In the genomic region with DNA sequence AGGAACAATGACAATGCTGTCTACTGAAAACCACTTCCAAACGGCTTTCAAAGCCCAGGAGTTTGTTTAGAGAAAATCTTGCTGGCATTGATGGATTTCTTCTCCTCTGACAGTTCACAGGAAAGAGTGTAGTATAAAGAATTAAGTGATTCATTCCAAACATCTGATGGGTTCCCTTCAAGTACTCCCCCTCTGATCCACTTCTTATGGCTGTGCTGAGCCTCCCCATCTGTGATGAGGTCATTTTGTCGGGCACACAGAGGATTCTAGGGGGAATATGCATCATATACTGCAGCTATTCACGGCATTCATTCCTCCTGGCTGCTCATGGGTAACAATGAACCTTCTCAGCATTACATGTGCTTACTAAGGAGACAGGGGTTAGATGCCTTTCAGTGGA, we compare ENCODE assay signal across 1 cellular context.
A peak's percentile ranks its signal among the peaks of the same experiment; 100 is the strongest.
TF ChIP-seq lines count a peak whose summit lies in the region.

No MANE protein-coding gene starts in this region.

TF ChIP-seq in HEK293, 187 proteins besides CTCF, POLR2A, EP300 and RAD21 (continued from another document):
- TF ChIP-seq ZNF274 (IDR thresholded peaks at IDR 0.05; ENCODE audit: low read length) (no peak), ZNF274 (tag by site-specific recombination; IDR thresholded peaks at IDR 0.05; ENCODE audit: borderline replicate concordance) (no peak)
- TF ChIP-seq, protein P1, sequence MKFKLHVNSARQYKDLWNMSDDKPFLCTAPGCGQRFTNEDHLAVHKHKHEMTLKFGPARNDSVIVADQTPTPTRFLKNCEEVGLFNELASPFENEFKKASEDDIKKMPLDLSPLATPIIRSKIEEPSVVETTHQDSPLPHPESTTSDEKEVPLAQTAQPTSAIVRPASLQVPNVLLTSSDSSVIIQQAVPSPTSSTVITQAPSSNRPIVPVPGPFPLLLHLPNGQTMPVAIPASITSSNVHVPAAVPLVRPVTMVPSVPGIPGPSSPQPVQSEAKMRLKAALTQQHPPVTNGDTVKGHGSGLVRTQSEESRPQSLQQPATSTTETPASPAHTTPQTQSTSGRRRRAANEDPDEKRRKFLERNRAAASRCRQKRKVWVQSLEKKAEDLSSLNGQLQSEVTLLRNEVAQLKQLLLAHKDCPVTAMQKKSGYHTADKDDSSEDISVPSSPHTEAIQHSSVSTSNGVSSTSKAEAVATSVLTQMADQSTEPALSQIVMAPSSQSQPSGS (tag by site-specific recombination; IDR thresholded peaks at IDR 0.05; ENCODE audit: low read depth) = peak; percentile 77
- TF ChIP-seq, protein P2, sequence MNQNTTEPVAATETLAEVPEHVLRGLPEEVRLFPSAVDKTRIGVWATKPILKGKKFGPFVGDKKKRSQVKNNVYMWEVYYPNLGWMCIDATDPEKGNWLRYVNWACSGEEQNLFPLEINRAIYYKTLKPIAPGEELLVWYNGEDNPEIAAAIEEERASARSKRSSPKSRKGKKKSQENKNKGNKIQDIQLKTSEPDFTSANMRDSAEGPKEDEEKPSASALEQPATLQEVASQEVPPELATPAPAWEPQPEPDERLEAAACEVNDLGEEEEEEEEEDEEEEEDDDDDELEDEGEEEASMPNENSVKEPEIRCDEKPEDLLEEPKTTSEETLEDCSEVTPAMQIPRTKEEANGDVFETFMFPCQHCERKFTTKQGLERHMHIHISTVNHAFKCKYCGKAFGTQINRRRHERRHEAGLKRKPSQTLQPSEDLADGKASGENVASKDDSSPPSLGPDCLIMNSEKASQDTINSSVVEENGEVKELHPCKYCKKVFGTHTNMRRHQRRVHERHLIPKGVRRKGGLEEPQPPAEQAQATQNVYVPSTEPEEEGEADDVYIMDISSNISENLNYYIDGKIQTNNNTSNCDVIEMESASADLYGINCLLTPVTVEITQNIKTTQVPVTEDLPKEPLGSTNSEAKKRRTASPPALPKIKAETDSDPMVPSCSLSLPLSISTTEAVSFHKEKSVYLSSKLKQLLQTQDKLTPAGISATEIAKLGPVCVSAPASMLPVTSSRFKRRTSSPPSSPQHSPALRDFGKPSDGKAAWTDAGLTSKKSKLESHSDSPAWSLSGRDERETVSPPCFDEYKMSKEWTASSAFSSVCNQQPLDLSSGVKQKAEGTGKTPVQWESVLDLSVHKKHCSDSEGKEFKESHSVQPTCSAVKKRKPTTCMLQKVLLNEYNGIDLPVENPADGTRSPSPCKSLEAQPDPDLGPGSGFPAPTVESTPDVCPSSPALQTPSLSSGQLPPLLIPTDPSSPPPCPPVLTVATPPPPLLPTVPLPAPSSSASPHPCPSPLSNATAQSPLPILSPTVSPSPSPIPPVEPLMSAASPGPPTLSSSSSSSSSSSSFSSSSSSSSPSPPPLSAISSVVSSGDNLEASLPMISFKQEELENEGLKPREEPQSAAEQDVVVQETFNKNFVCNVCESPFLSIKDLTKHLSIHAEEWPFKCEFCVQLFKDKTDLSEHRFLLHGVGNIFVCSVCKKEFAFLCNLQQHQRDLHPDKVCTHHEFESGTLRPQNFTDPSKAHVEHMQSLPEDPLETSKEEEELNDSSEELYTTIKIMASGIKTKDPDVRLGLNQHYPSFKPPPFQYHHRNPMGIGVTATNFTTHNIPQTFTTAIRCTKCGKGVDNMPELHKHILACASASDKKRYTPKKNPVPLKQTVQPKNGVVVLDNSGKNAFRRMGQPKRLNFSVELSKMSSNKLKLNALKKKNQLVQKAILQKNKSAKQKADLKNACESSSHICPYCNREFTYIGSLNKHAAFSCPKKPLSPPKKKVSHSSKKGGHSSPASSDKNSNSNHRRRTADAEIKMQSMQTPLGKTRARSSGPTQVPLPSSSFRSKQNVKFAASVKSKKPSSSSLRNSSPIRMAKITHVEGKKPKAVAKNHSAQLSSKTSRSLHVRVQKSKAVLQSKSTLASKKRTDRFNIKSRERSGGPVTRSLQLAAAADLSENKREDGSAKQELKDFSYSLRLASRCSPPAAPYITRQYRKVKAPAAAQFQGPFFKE (tag by site-specific recombination; IDR thresholded peaks at IDR 0.05; ENCODE audit: borderline replicate concordance) = no peak
